Comparison of ENCODE assay signal across 8 cellular contexts in genomic region chr10:97708976-97709745, GRCh38. TPM values are rescaled to one million over a fixed set of nuclear protein-coding genes. Genes with fewer than 3 reads are reported as not detected.
DNase-seq lines count a peak whose midpoint lies in the region; ATAC-seq and TF ChIP-seq lines count a peak whose summit lies in the region.

No MANE protein-coding gene starts in this region.

- H3K56ac ChIP-seq in IMR-90 (ENCODE audit: extremely low read depth, insufficient read depth, low read length), result no peak overlapping the region

- in situ Hi-C loops in IMR-90 (cut with MboI; ENCODE audit: low sequenced_read_pairs), result no loop called here

- no peak overlapping the region for H3K27ac Mint-ChIP-seq in T-helper 2 cell treated with Interferon-gamma antibody and Interleukin-4, amounts not matched to agents 5 μg/mL and 100 μg/mL, for 36 hours

- no peaks in the 10 kb centered on the region for H3K9me3 Mint-ChIP-seq in T-helper 2 cell treated with Interferon-gamma antibody and Interleukin-4, amounts not matched to agents 5 μg/mL and 100 μg/mL, for 36 hours

- ATAC-seq in DND-41 (ENCODE audit: insufficient read depth, low read depth) (no peak), IMR-90 (ENCODE audit: low read depth) (peak; percentile 44), GM18909 (IDR thresholded peaks at IDR 0.05; ENCODE audit: poor library complexity, unreplicated experiment) (no peak)

- H4K20me1 ChIP-seq in DND-41 (ENCODE audit: insufficient read depth, low read length) (no peaks in the 10 kb centered on the region), IMR-90 (ENCODE audit: insufficient read depth, low read length) (no peaks in the 10 kb centered on the region)

- dilution Hi-C loops in IMR-90 (cut with HindIII; ENCODE audit: low sequenced_read_pairs, unreplicated experiment), result no loop called here

- peaks cover 20% of the 10 kb centered on the region for H3K27me3 Mint-ChIP-seq in T-helper 2 cell treated with Interferon-gamma antibody and Interleukin-4, amounts not matched to agents 5 μg/mL and 100 μg/mL, for 36 hours (ENCODE audit: low read depth)

- TF ChIP-seq EP300 in tibial nerve (IDR thresholded peaks at IDR 0.05), result peak; percentile 41 to 62

- peak; percentile 64 for TF ChIP-seq RAD21 in IMR-90 (IDR thresholded peaks at IDR 0.05; ENCODE audit: low read length)

- no TSS peak for BruUV-seq in IMR-90 (replicated peaks; lab: Mats Ljungman, UMichigan)

- H3K9me1 ChIP-seq in IMR-90 (ENCODE audit: insufficient read depth, low read length), result peaks cover 13% of the 10 kb centered on the region

- POLR2A ChIA-PET in IMR-90 (lab: Charles Lee; ENCODE audit: unreplicated experiment), result interaction anchor here (0.6 kb wide), 1 partner anchor 15 kb away, joined by 6 read pairs; no protein-coding TSS in a partner anchor

- CTCF ChIA-PET in IMR-90 (lab: Yijun Ruan, JAX), result interaction anchor here (0.6 to 1.9 kb wide), 12 partner anchors 8 to 41 kb away, joined by 3 to 10 read pairs (median 6); partner anchors contain the start of gene AVPI1

- no peak overlapping the region for H4K5ac ChIP-seq in IMR-90 (ENCODE audit: low read depth, low read length)

- no peak overlapping the region for H2BK5ac ChIP-seq in IMR-90 (ENCODE audit: low read depth, low read length, poor library complexity, severe bottlenecking)

- no peak overlapping the region for H3K9ac ChIP-seq in DND-41 (ENCODE audit: low read depth, low read length)
- no peak overlapping the region for H3K9ac ChIP-seq in IMR-90 (ENCODE audit: low read depth, low read length)
- H3K9ac ChIP-seq in mucosa of rectum (ENCODE audit: low read depth in 1 of 2, low read length in 2 of 2), result peak overlapping the region in 1 of 2 donors; percentile 26

- TF ChIP-seq POLR2A in IMR-90 (IDR thresholded peaks at IDR 0.05; ENCODE audit: low read depth, low read length), result no peak
- no peak for TF ChIP-seq POLR2A in tibial nerve (IDR thresholded peaks at IDR 0.05)

- H3K79me2 ChIP-seq in DND-41 (ENCODE audit: insufficient read depth, low read length), result peaks cover 4% of the 10 kb centered on the region; the same call in 1 of the 2 replicates

- H3K36me3 Mint-ChIP-seq in T-helper 2 cell treated with Interferon-gamma antibody and Interleukin-4, amounts not matched to agents 5 μg/mL and 100 μg/mL, for 36 hours (ENCODE audit: low read depth), result no peaks in the 10 kb centered on the region

- no peaks in the 10 kb centered on the region for H3K9me3 ChIP-seq in DND-41 (ENCODE audit: insufficient read depth, low read length, severe bottlenecking)
- no peaks in the 10 kb centered on the region for H3K9me3 ChIP-seq in IMR-90 (ENCODE audit: control insufficient read depth, insufficient read depth, low read length)
- no peaks in the 10 kb centered on the region for H3K9me3 ChIP-seq in WERI-Rb-1 (ENCODE audit: severe bottlenecking)
- H3K9me3 ChIP-seq in mucosa of rectum (ENCODE audit: control insufficient read depth in 2 of 2, low read length in 2 of 2), result no peaks in the 10 kb centered on the region
- H3K9me3 ChIP-seq in tibial nerve, result no peaks in the 10 kb centered on the region

- peak overlapping the region; percentile 20; the same call in 1 of the 2 replicates for H2AK5ac ChIP-seq in IMR-90 (ENCODE audit: low read depth, low read length)

- no peak overlapping the region for H3K4me3 Mint-ChIP-seq in T-helper 2 cell treated with Interferon-gamma antibody and Interleukin-4, amounts not matched to agents 5 μg/mL and 100 μg/mL, for 36 hours

- TF ChIP-seq CTCF in DND-41 (IDR thresholded peaks at IDR 0.05; ENCODE audit: borderline replicate concordance, extremely low read depth, low read length, poor library complexity, severe bottlenecking) (peak; percentile 82), IMR-90 (conservative IDR thresholded peaks at IDR 0.05; ENCODE audit: low read depth, low read length) (peak; percentile 73), WERI-Rb-1 (IDR thresholded peaks at IDR 0.05; ENCODE audit: low read depth, low read length) (peak; percentile 71), epithelial cell of esophagus (IDR thresholded peaks at IDR 0.05; ENCODE audit: insufficient read depth, low read depth, low read length, missing control alignments) (peak; percentile 76), tibial nerve (IDR thresholded peaks at IDR 0.05) (peak; percentile 66 to 83 (median 75))

- H4K8ac ChIP-seq in IMR-90 (ENCODE audit: low read depth in 2 of 2, low read length in 2 of 2), result peak overlapping the region in 1 of 2 experiments; percentile 78; a peak in 1 of 4 replicates

- H3K36me3 ChIP-seq in DND-41 (ENCODE audit: insufficient read depth, low read length), result no peaks in the 10 kb centered on the region
- H3K36me3 ChIP-seq in IMR-90 (ENCODE audit: control insufficient read depth, insufficient read depth, low read length), result no peaks in the 10 kb centered on the region
- H3K36me3 ChIP-seq in WERI-Rb-1, result no peaks in the 10 kb centered on the region
- H3K36me3 ChIP-seq in mucosa of rectum (ENCODE audit: control insufficient read depth in 2 of 2, insufficient read depth in 2 of 2, low read length in 2 of 2), result no peaks in the 10 kb centered on the region
- no peaks in the 10 kb centered on the region for H3K36me3 ChIP-seq in tibial nerve

- H3K23ac ChIP-seq in IMR-90 (ENCODE audit: low read depth, low read length), result no peak overlapping the region

- intact Hi-C loops in IMR-90 (cut with micrococcal nuclease), result loop anchor here (1.0 kb wide), 1 partner anchor 22 kb away; no protein-coding TSS in a partner anchor

- H3K4me1 ChIP-seq in DND-41 (ENCODE audit: insufficient read depth, low read length) (peaks cover 11% of the 10 kb centered on the region), IMR-90 (ENCODE audit: control insufficient read depth, insufficient read depth, low read length) (peaks cover 12% of the 10 kb centered on the region), mucosa of rectum (ENCODE audit: control insufficient read depth in 2 of 2, insufficient read depth in 2 of 2, low read length in 2 of 2) (peaks cover 12% of the 10 kb centered on the region in 2 donors), tibial nerve (peaks cover 0 to 46% (median 10%) of the 10 kb centered on the region in 4 donors)

- H2AK9ac ChIP-seq in IMR-90 (replicated peaks; ENCODE audit: low read depth, low read length, poor library complexity), result peak overlapping the region; percentile 68

- H2BK120ac ChIP-seq in IMR-90 (ENCODE audit: low read depth, low read length), result peak overlapping the region; percentile 53

- 45% methylated on average over 11 of the region's 15 CpGs; no CpG with 5 or more reads in 1 of the 2 experiments for WGBS in IMR-90 (ENCODE audit: extremely low coverage in 2 of 2, insufficient read length in 1 of 2), 2 experiments
- WGBS in tibial nerve, 2 donors, result 47 to 49% methylated on average over 15 of the region's 15 CpGs

- DNase-seq in DND-41, result peak; percentile 57
- peak; percentile 88 for DNase-seq in IMR-90
- peak; percentile 56 for DNase-seq in WERI-Rb-1
- peak; percentile 75 for DNase-seq in epithelial cell of esophagus (ENCODE audit: low read depth)
- DNase-seq in tibial nerve (ENCODE audit: low spot score in 2 of 2), result peak; percentile 80 to 94
- no peak for DNase-seq in T-helper 2 cell treated with Interferon-gamma antibody and Interleukin-4, amounts not matched to agents 5 μg/mL and 100 μg/mL, for 36 hours (ENCODE audit: low spot score)

- H3K4me2 ChIP-seq in DND-41 (ENCODE audit: insufficient read depth, low read length), result no peak overlapping the region
- no peak overlapping the region for H3K4me2 ChIP-seq in IMR-90 (ENCODE audit: low read depth, low read length)

- H3K18ac ChIP-seq in IMR-90 (ENCODE audit: low read depth, low read length), result no peak overlapping the region

- peaks cover 5 to 10% of the 10 kb centered on the region in 2 experiments; a peak in 3 of 4 replicates for H3K79me1 ChIP-seq in IMR-90 (ENCODE audit: low read depth in 1 of 2, low read length in 2 of 2)

- no peak overlapping the region for H3K27ac ChIP-seq in DND-41 (ENCODE audit: low read length)
- H3K27ac ChIP-seq in IMR-90 (ENCODE audit: insufficient read depth, low read length), result no peak overlapping the region
- H3K27ac ChIP-seq in WERI-Rb-1, result no peak overlapping the region
- H3K27ac ChIP-seq in mucosa of rectum (ENCODE audit: low read depth in 2 of 2, low read length in 2 of 2), result peak overlapping the region; percentile 16 to 41
- H3K27ac ChIP-seq in tibial nerve, result peak overlapping the region in 3 of 4 donors; percentile 44 to 77 (median 71)

- H3K27me3 ChIP-seq in DND-41 (ENCODE audit: insufficient read depth, low read length, poor library complexity) (no peaks in the 10 kb centered on the region), IMR-90 (ENCODE audit: control insufficient read depth, insufficient read depth, low read length) (no peaks in the 10 kb centered on the region), WERI-Rb-1 (ENCODE audit: insufficient read depth, low read depth, severe bottlenecking) (no peaks in the 10 kb centered on the region), mucosa of rectum (ENCODE audit: control insufficient read depth in 2 of 2, insufficient read depth in 2 of 2, low read length in 2 of 2) (no peaks in the 10 kb centered on the region), tibial nerve (no peaks in the 10 kb centered on the region)

- no peak overlapping the region for H2BK15ac ChIP-seq in IMR-90 (ENCODE audit: low read depth, low read length)

- H3K4ac ChIP-seq in IMR-90 (ENCODE audit: low read depth, low read length), result peak overlapping the region; percentile 92

- peak overlapping the region; percentile 64; the same call in 1 of the 2 replicates for H2BK20ac ChIP-seq in IMR-90 (ENCODE audit: low read depth, low read length)

- no peak overlapping the region for H3K4me3 ChIP-seq in DND-41 (ENCODE audit: low read depth in 1 of 2, low read length in 2 of 2)
- H3K4me3 ChIP-seq in IMR-90 (ENCODE audit: insufficient read depth, low read depth, low read length), result no peak overlapping the region
- no peak overlapping the region for H3K4me3 ChIP-seq in WERI-Rb-1 (ENCODE audit: low read depth, low read length)
- H3K4me3 ChIP-seq in epithelial cell of esophagus (ENCODE audit: low read length), result no peak overlapping the region
- no peak overlapping the region for H3K4me3 ChIP-seq in mucosa of rectum (ENCODE audit: low read length in 2 of 2)
- no peak overlapping the region for H3K4me3 ChIP-seq in tibial nerve

- no peak overlapping the region; the same call in 1 of the 2 replicates for H3K14ac ChIP-seq in IMR-90 (replicated peaks; ENCODE audit: low read depth, low read length)

- H2AFZ ChIP-seq in DND-41 (ENCODE audit: low read depth, low read length) (peak overlapping the region; percentile 43; the same call in 1 of the 2 replicates), IMR-90 (replicated peaks; ENCODE audit: low read length, poor library complexity) (peak overlapping the region; percentile 51)

- peaks cover 5% of the 10 kb centered on the region for H3K4me1 Mint-ChIP-seq in T-helper 2 cell treated with Interferon-gamma antibody and Interleukin-4, amounts not matched to agents 5 μg/mL and 100 μg/mL, for 36 hours (ENCODE audit: low read depth)

- peak overlapping the region; percentile 15; the same call in 1 of the 2 replicates for H4K91ac ChIP-seq in IMR-90 (ENCODE audit: insufficient read depth, low read depth, low read length)

RNA-seq across cellular contexts. Expression of gene MARVELD1, which starts 4.4 kb away (rescaled TPM):
- total RNA-seq in IMR-90 (2012; rRNA removed) (12.0 and 15.6 TPM in 2 replicates), tibial nerve (10 to 100 TPM; 28.0 to 45.3 (median 42.2) TPM)
- 61.1 and 68.1 TPM in 2 replicates for polyA plus RNA-seq in IMR-90 (2012; rRNA removed)
- 58.1 and 69.3 TPM in 2 replicates for polyA plus RNA-seq in IMR-90 (2012; cell fraction: cytosol; rRNA removed)
- polyA plus RNA-seq in IMR-90 (2012; cell fraction: nucleus; rRNA removed; ENCODE audit: low replicate concordance), result 57.1 and 59.0 TPM in 2 replicates

RNA-seq across cellular contexts. Expression of gene AVPI1, which starts 22.1 kb away (rescaled TPM):
- total RNA-seq in IMR-90 (2012; rRNA removed), result 26.7 and 30.8 TPM in 2 replicates
- 29.8 and 33.6 TPM in 2 replicates for polyA plus RNA-seq in IMR-90 (2012; rRNA removed)
- polyA plus RNA-seq in IMR-90 (2012; cell fraction: cytosol; rRNA removed), result 26.3 and 37.5 TPM in 2 replicates
- 27.2 and 28.1 TPM in 2 replicates for polyA plus RNA-seq in IMR-90 (2012; cell fraction: nucleus; rRNA removed; ENCODE audit: low replicate concordance)
- total RNA-seq in tibial nerve, result 100 to 1,000 TPM; 113 to 253 (median 170) TPM

RNA-seq across cellular contexts. Expression of gene ZFYVE27, which starts 27.8 kb away (rescaled TPM):
- total RNA-seq in IMR-90 (2012; rRNA removed) (12.8 and 13.1 TPM in 2 replicates), tibial nerve (10 to 100 TPM; 33.4 to 46.8 (median 42.7) TPM)
- 18.7 and 22.2 TPM in 2 replicates for polyA plus RNA-seq in IMR-90 (2012; rRNA removed)
- polyA plus RNA-seq in IMR-90 (2012; cell fraction: cytosol; rRNA removed), result 12.2 and 16.5 TPM in 2 replicates
- polyA plus RNA-seq in IMR-90 (2012; cell fraction: nucleus; rRNA removed; ENCODE audit: low replicate concordance), result 83.7 and 91.3 TPM in 2 replicates

Comparison
In these comparisons a context has a peak if more than half of its experiments do, and no peak if none do; other contexts are left out.
1. H3K27ac ChIP-seq: peak in mucosa of rectum (2 of 2) and tibial nerve (3 of 4); none in DND-41 (single experiment), IMR-90 (single experiment) and WERI-Rb-1 (single experiment).
2. Peak in every context shown above with its lines, with median percentiles within 50 percentile points of each other: CTCF ChIP-seq.